In the genomic region with DNA sequence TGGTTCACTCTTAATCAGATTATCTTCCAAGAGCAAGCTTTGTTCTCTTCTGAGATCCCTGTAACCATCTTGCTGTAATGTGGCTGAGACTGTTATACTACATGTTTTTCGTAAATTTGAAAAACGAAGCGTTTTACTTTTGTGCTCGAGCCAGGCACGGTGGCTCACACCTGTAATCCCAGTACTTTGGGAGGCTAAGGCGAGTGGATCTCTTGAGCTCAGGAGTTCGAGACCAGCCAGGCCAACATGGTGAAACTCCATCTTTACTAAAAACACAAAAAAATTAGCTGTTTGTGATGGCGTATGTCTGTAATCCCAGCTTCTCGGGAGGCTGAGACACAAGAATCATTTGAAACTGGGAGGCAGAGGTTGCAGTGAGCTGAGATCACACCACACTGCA, we compare ENCODE assay signal across 1 cellular context.
TF ChIP-seq lines count a peak whose summit lies in the region.

No MANE protein-coding gene starts in this region.

TF ChIP-seq in K562, 482 proteins besides CTCF, POLR2A, EP300 and RAD21:
- TF ChIP-seq ZNF3 (CRISPR knock-in tag; IDR thresholded peaks at IDR 0.05) (no peak), SIN3A (IDR thresholded peaks at IDR 0.05; ENCODE audit: borderline replicate concordance in 2 of 2, control insufficient read depth in 1 of 2, low read depth in 2 of 2, low read length in 2 of 2) (no peak), XRCC4 (IDR thresholded peaks at IDR 0.05; ENCODE audit: extremely low read depth, insufficient read depth, insufficient read length) (no peak), ZC3H11A (IDR thresholded peaks at IDR 0.05; ENCODE audit: low read depth, low read length) (no peak), HDAC8 (tag; IDR thresholded peaks at IDR 0.05) (no peak), NR2C2 (CRISPR knock-in tag; IDR thresholded peaks at IDR 0.05) (no peak), NR2C2 (tag; IDR thresholded peaks at IDR 0.05) (no peak), POLR2AphosphoS2 (IDR thresholded peaks at IDR 0.05; ENCODE audit: low read length) (no peak), BCOR (IDR thresholded peaks at IDR 0.05) (no peak), ZFX (CRISPR knock-in tag; IDR thresholded peaks at IDR 0.05) (no peak), ZKSCAN1 (IDR thresholded peaks at IDR 0.05; ENCODE audit: low read depth, low read length) (no peak), ZNF175 (CRISPR knock-in tag; IDR thresholded peaks at IDR 0.05; ENCODE audit: low read depth) (no peak), CSDE1 (IDR thresholded peaks at IDR 0.05) (no peak), HEY1 (CRISPR knock-in tag; IDR thresholded peaks at IDR 0.05; ENCODE audit: borderline replicate concordance) (no peak)
- TF ChIP-seq, protein P1, sequence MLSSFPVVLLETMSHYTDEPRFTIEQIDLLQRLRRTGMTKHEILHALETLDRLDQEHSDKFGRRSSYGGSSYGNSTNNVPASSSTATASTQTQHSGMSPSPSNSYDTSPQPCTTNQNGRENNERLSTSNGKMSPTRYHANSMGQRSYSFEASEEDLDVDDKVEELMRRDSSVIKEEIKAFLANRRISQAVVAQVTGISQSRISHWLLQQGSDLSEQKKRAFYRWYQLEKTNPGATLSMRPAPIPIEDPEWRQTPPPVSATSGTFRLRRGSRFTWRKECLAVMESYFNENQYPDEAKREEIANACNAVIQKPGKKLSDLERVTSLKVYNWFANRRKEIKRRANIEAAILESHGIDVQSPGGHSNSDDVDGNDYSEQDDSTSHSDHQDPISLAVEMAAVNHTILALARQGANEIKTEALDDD (IDR thresholded peaks at IDR 0.05), result no peak
- TF ChIP-seq, protein P2, sequence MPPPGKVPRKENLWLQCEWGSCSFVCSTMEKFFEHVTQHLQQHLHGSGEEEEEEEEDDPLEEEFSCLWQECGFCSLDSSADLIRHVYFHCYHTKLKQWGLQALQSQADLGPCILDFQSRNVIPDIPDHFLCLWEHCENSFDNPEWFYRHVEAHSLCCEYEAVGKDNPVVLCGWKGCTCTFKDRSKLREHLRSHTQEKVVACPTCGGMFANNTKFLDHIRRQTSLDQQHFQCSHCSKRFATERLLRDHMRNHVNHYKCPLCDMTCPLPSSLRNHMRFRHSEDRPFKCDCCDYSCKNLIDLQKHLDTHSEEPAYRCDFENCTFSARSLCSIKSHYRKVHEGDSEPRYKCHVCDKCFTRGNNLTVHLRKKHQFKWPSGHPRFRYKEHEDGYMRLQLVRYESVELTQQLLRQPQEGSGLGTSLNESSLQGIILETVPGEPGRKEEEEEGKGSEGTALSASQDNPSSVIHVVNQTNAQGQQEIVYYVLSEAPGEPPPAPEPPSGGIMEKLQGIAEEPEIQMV (tag; conservative IDR thresholded peaks at IDR 0.05; ENCODE audit: low read depth), result no peak
- TF ChIP-seq, protein P3, sequence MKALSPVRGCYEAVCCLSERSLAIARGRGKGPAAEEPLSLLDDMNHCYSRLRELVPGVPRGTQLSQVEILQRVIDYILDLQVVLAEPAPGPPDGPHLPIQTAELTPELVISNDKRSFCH (CRISPR knock-in tag; IDR thresholded peaks at IDR 0.05), result no peak
- TF ChIP-seq, protein P3 (tag; IDR thresholded peaks at IDR 0.05), result no peak
TF ChIP-seq in K562: peak in this region for 0.
